Comparison of ENCODE assay signal across 24 cellular contexts in the genomic region with DNA sequence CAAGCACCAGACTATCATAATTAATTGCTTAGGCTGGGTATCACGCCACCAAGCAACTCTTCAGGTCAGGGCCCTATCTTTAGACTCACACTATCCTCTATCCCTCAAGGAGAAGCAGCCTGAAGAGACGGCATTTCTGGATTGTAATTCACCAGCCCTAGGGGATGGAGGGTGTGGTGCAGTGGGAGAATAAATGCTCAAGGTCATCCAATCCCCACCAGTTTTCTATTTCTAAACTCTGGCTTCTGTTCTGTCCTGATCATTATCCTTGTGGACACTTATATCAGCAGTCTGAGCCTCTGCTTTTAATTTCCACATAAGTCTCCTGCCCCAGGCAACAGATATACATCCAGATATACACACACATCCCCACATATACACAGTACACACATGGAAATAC. TPM values are rescaled to one million over a fixed set of nuclear protein-coding genes. Genes with fewer than 3 reads are reported as not detected.
"Had no signal": no experiment of that assay in that cellular context is flagged by ENCODE, and none has a peak within 500 bp of the region (broad histone marks: within the 10 kb centered on the region; RNA-seq: fewer than 3 reads in every experiment).

No MANE protein-coding gene starts in this region.

- ATAC-seq: Panc1, PC-3, T-cell had no signal

- H3K9me3 ChIP-seq: MG63 had no signal

- H3K4me3 ChIP-seq: MG63 had no signal

- H3K36me3 ChIP-seq: MG63 had no signal

- H3K27ac ChIP-seq: RWPE1 had no signal

- DNase-seq: Karpas-422, KG1, MG63, NCI-H1092, NCI-H1105 treated with DMSO at 0.1 percent for 48 hours, NCI-H1417 treated with DMSO at 0.1 percent for 48 hours, NCI-H1694 treated with DMSO at 0.1 percent for 48 hours, NCI-H1930, NCI-H2081, NCI-H2107, NCI-H226, NCI-H446, NCI-H510A, NCI-H524 treated with DMSO at 0.1 percent for 48 hours, NCI-H69, NCI-H774, PC-3, SHP77, SW 1271, T-cell had no signal

- H3K27me3 ChIP-seq: MG63 had no signal

RNA-seq across cellular contexts. Expression of gene LAYN, which starts 48.6 kb away (rescaled TPM):
- total RNA-seq: OCI-LY7, SK-MEL-5 had no signal
